In genomic region chr7:17497549-17498193, GRCh38 we compare ENCODE assay signal across 30 cellular contexts.
DNase-seq lines count a peak whose midpoint lies in the region; ATAC-seq, FAIRE-seq and TF ChIP-seq lines count a peak whose summit lies in the region.
"Had no signal": no experiment of that assay in that cellular context is flagged by ENCODE, and none has a peak within 500 bp of the region (broad histone marks: within the 10 kb centered on the region; RNA-seq: fewer than 3 reads in every experiment).

No MANE protein-coding gene starts in this region.

- H3K27ac ChIP-seq in liver (ENCODE audit: low read depth in 1 of 2, low read length in 2 of 2) (peak overlapping the region; percentile 57 to 63), HepG2 (ENCODE audit: extremely low read length, insufficient read depth, low read length) (no peak overlapping the region), iPS-20b (ENCODE audit: low read length) (no peak overlapping the region)
- H3K27ac ChIP-seq in CD4-positive, alpha-beta memory T cell (ENCODE audit: low read depth, low read length) = no peak overlapping the region
- H3K27ac ChIP-seq: colonic mucosa, gastroesophageal sphincter, upper lobe of right lung had no signal

- peaks cover 22% of the 10 kb centered on the region for H3K4me1 Mint-ChIP-seq in type B pancreatic cell (ENCODE audit: unreplicated experiment)
- H3K4me1 Mint-ChIP-seq in CD4-positive, alpha-beta memory T cell = no peaks in the 10 kb centered on the region
- H3K4me1 Mint-ChIP-seq: CD8-positive, alpha-beta memory T cell; natural killer cell; T-cell had no signal

- BruUV-seq in HepG2 (replicated peaks; lab: Mats Ljungman, UMichigan) = no TSS peak

- H3K4me1 ChIP-seq in liver (ENCODE audit: control insufficient read depth in 4 of 4, insufficient read depth in 4 of 4, low read length in 3 of 4) (peaks cover 2 to 12% (median 6%) of the 10 kb centered on the region in 4 donors), HepG2 (ENCODE audit: insufficient read depth, low read length) (peaks cover 22% of the 10 kb centered on the region), iPS-20b (ENCODE audit: insufficient read depth, low read length) (peaks cover 21% of the 10 kb centered on the region; the same call in 1 of the 2 replicates)
- no peaks in the 10 kb centered on the region for H3K4me1 ChIP-seq in CD4-positive, alpha-beta memory T cell (ENCODE audit: insufficient read depth, low read length)
- H3K4me1 ChIP-seq: colonic mucosa, gastroesophageal sphincter had no signal

- H3K27me3 ChIP-seq in liver (ENCODE audit: control insufficient read depth in 4 of 4, insufficient read depth in 4 of 4, low read length in 3 of 4) (no peaks in the 10 kb centered on the region), HepG2 (ENCODE audit: control insufficient read depth in 1 of 2, insufficient read depth in 2 of 2, low read length in 2 of 2) (no peaks in the 10 kb centered on the region; a peak in 1 of 5 replicates), iPS-20b (ENCODE audit: insufficient read depth, low read length) (no peaks in the 10 kb centered on the region)
- H3K27me3 ChIP-seq in CD4-positive, alpha-beta memory T cell (ENCODE audit: insufficient read depth, low read length) = no peaks in the 10 kb centered on the region
- H3K27me3 ChIP-seq: colonic mucosa, esophagus squamous epithelium, gastroesophageal sphincter, upper lobe of right lung had no signal

- peaks cover 5% of the 10 kb centered on the region for H3K27me3 Mint-ChIP-seq in type B pancreatic cell
- H3K27me3 Mint-ChIP-seq in CD4-positive, alpha-beta memory T cell = peaks cover 0 to 4% of the 10 kb centered on the region in 2 donors
- H3K27me3 Mint-ChIP-seq: B cell had no signal

- peaks cover 3% of the 10 kb centered on the region for H3K9me3 Mint-ChIP-seq in type B pancreatic cell
- peaks cover 0 to 2% (median 0%) of the 10 kb centered on the region in 8 donors for H3K9me3 Mint-ChIP-seq in CD4-positive, alpha-beta memory T cell
- H3K9me3 Mint-ChIP-seq: CD8-positive, alpha-beta memory T cell; effector memory CD8-positive, alpha-beta T cell; natural killer cell; stimulated activated effector memory CD8-positive, alpha-beta T cell treated with anti-CD3 and anti-CD28 coated beads, Interleukin-12 subunit alpha, Interleukin-12 subunit beta, amount 100 ng/mL, for 72 hours; T-cell had no signal

- no peak for FAIRE-seq in HepG2 (lab: Jason Lieb, UNC)

- H3K9ac ChIP-seq in liver (ENCODE audit: low read depth in 1 of 2, low read length in 2 of 2) (no peak overlapping the region), HepG2 (ENCODE audit: insufficient read depth, low read depth, low read length) (no peak overlapping the region), iPS-20b (ENCODE audit: low read depth, low read length) (no peak overlapping the region)

- no peak overlapping the region for H2AFZ ChIP-seq in HepG2 (ENCODE audit: low read length)

- TF ChIP-seq RAD21 in liver (IDR thresholded peaks at IDR 0.05) = no peak
- TF ChIP-seq RAD21 in HepG2 (CRISPR knock-in tag; IDR thresholded peaks at IDR 0.05) = no peak

- H3K36me3 Mint-ChIP-seq in type B pancreatic cell = no peaks in the 10 kb centered on the region
- no peaks in the 10 kb centered on the region for H3K36me3 Mint-ChIP-seq in CD4-positive, alpha-beta memory T cell
- H3K36me3 Mint-ChIP-seq: CD8-positive, alpha-beta memory T cell; natural killer cell; stimulated activated effector memory CD8-positive, alpha-beta T cell treated with anti-CD3 and anti-CD28 coated beads, Interleukin-12 subunit alpha, Interleukin-12 subunit beta, amount 100 ng/mL, for 72 hours; T-cell had no signal

- TF ChIP-seq CTCF in liver (IDR thresholded peaks at IDR 0.05; ENCODE audit: low read depth, low read length, missing input control) (no peak), HepG2 (CRISPR knock-in tag; IDR thresholded peaks at IDR 0.05) (no peak), type B pancreatic cell (conservative IDR thresholded peaks at IDR 0.05) (no peak)

- peak overlapping the region; percentile 83 for H3K27ac Mint-ChIP-seq in type B pancreatic cell
- H3K27ac Mint-ChIP-seq in CD4-positive, alpha-beta memory T cell = peak overlapping the region in 1 of 7 donors; percentile 75
- H3K27ac Mint-ChIP-seq: B cell; CD8-positive, alpha-beta memory T cell; effector memory CD8-positive, alpha-beta T cell; natural killer cell; stimulated activated effector memory CD8-positive, alpha-beta T cell treated with anti-CD3 and anti-CD28 coated beads, Interleukin-12 subunit alpha, Interleukin-12 subunit beta, amount 100 ng/mL, for 72 hours; T-cell had no signal

- H3K36me3 ChIP-seq in liver (ENCODE audit: control insufficient read depth in 4 of 4, insufficient read depth in 3 of 4, low read depth in 1 of 4, low read length in 3 of 4) = no peaks in the 10 kb centered on the region
- no peaks in the 10 kb centered on the region for H3K36me3 ChIP-seq in HepG2 (replicated peaks in 1 of 2; ENCODE audit: control insufficient read depth in 1 of 2, insufficient read depth in 2 of 2, low read length in 2 of 2)
- no peaks in the 10 kb centered on the region for H3K36me3 ChIP-seq in iPS-20b (ENCODE audit: insufficient read depth, low read depth, low read length)
- H3K36me3 ChIP-seq in CD4-positive, alpha-beta memory T cell (ENCODE audit: insufficient read depth, low read length) = no peaks in the 10 kb centered on the region
- H3K36me3 ChIP-seq: colonic mucosa, esophagus squamous epithelium, gastroesophageal sphincter, upper lobe of right lung had no signal

- in situ Hi-C loops in HepG2 (cut with HindIII; ENCODE audit: extremely low pct_ligation_motif_present, low pct_unique_long_range_greater_than_20kb) = no loop called here

- no peak overlapping the region for H3K4me2 ChIP-seq in HepG2 (ENCODE audit: low read depth, low read length)

- DNase-seq in HepG2 (ENCODE audit: low spot score) (no peak), astrocyte of the hippocampus (ENCODE audit: low read depth, low spot score) (peak; percentile 75), type B pancreatic cell (ENCODE audit: extremely low spot score, unreplicated experiment) (no peak), DMS153 treated with DMSO at 0.1 percent for 48 hours (lab: John Stamatoyannopoulos, UW; ENCODE audit: unreplicated experiment) (no peak)
- DNase-seq in stimulated activated CD4-positive, alpha-beta T cell treated with anti-CD3 and anti-CD28 coated beads, Interleukin-15, amount 100 ng/mL, for 24 hours = no peak
- DNase-seq in CD4-positive, alpha-beta memory T cell = no peak
- DNase-seq: activated CD4-positive, alpha-beta T cell treated with anti-CD3 and anti-CD28 coated beads, Interleukin-2, amount 50 U/mL, for 4 hours; activated naive CD4-positive, alpha-beta T cell treated with anti-CD3 and anti-CD28 coated beads, Interleukin-2, amount 50 U/mL, for 16 hours; amniotic stem cell; CD8-positive, alpha-beta memory T cell; colonic mucosa; DMS79; effector memory CD8-positive, alpha-beta T cell; esophagus squamous epithelium; GF-D8; islet precursor cell; Kasumi-1; natural killer cell; NCI-H187; NCI-H2171 treated with DMSO at 0.1 percent for 48 hours; NCI-H524; occipital lobe; stimulated activated CD4-positive, alpha-beta T cell treated with anti-CD3 and anti-CD28 coated beads, Interleukin-4, amount 100 ng/mL, for 1 hour; T-cell; upper lobe of right lung had no signal

- H3K9me3 ChIP-seq in liver (ENCODE audit: control insufficient read depth in 4 of 4, low read length in 3 of 4) (no peaks in the 10 kb centered on the region), HepG2 (ENCODE audit: low read length) (no peaks in the 10 kb centered on the region), iPS-20b (ENCODE audit: insufficient read depth, low read depth, low read length) (no peaks in the 10 kb centered on the region)
- H3K9me3 ChIP-seq in CD4-positive, alpha-beta memory T cell (ENCODE audit: control insufficient read depth in 1 of 2, low read length in 2 of 2) = no peaks in the 10 kb centered on the region
- H3K9me3 ChIP-seq: colonic mucosa, esophagus squamous epithelium, gastroesophageal sphincter, upper lobe of right lung had no signal

- TF ChIP-seq EP300 in HepG2 (IDR thresholded peaks at IDR 0.05; ENCODE audit: low read depth in 2 of 2, low read length in 2 of 2) (no peak), HepG2 (CRISPR knock-in tag; IDR thresholded peaks at IDR 0.05; ENCODE audit: borderline replicate concordance) (no peak)

- no peak overlapping the region for H3K4me3 ChIP-seq in liver (ENCODE audit: low read depth in 1 of 3, low read length in 3 of 3)
- H3K4me3 ChIP-seq in HepG2 (replicated peaks in 1 of 3; ENCODE audit: insufficient read depth in 1 of 3, low read depth in 2 of 3, low read length in 3 of 3) = no peak overlapping the region
- 0 out of 2 replicates have a peak overlapping the region, but pooled peaks have one; percentile 5 for H3K4me3 ChIP-seq in iPS-20b (ENCODE audit: low read length)
- H3K4me3 ChIP-seq in CD4-positive, alpha-beta memory T cell (ENCODE audit: low read length in 2 of 2) = no peak overlapping the region
- H3K4me3 ChIP-seq: colonic mucosa, esophagus squamous epithelium, gastroesophageal sphincter, upper lobe of right lung had no signal

- H3K79me2 ChIP-seq in HepG2 (ENCODE audit: insufficient read depth, low read length) = no peaks in the 10 kb centered on the region

- no peaks in the 10 kb centered on the region for H4K20me1 ChIP-seq in HepG2 (ENCODE audit: insufficient read depth, low read length)

- no peak for ATAC-seq in HepG2
- ATAC-seq: effector memory CD8-positive, alpha-beta T cell; gastroesophageal sphincter; natural killer cell; stimulated activated effector memory CD8-positive, alpha-beta T cell treated with anti-CD3 and anti-CD28 coated beads, Interleukin-12 subunit alpha, Interleukin-12 subunit beta, amount 100 ng/mL, for 72 hours; T-cell; upper lobe of right lung had no signal

- CTCF ChIA-PET in HepG2 (lab: Yijun Ruan, JAX; ENCODE audit: low intra/inter-chr PET ratio, low total read pairs) = no interaction called here
- CTCF ChIA-PET in CD4-positive, alpha-beta memory T cell (lab: Charles Lee; ENCODE audit: partially characterized antibody) = interaction anchor here (0.7 kb wide), 1 partner anchor 8 kb away, joined by 3 read pairs; no protein-coding TSS in a partner anchor

- POLR2A ChIA-PET in HepG2 (lab: Yijun Ruan, JAX) = no interaction called here
- POLR2A ChIA-PET in CD4-positive, alpha-beta memory T cell (lab: Charles Lee; ENCODE audit: partially characterized antibody) = no interaction called here

- no peak for TF ChIP-seq POLR2A in HepG2 (IDR thresholded peaks at IDR 0.05; ENCODE audit: insufficient read depth in 1 of 2, low read depth in 2 of 2, low read length in 2 of 2)

- peak overlapping the region; percentile 74 for H3K4me3 Mint-ChIP-seq in type B pancreatic cell
- H3K4me3 Mint-ChIP-seq in CD4-positive, alpha-beta memory T cell = no peak overlapping the region
- H3K4me3 Mint-ChIP-seq: B cell; CD8-positive, alpha-beta memory T cell; effector memory CD8-positive, alpha-beta T cell; natural killer cell; stimulated activated effector memory CD8-positive, alpha-beta T cell treated with anti-CD3 and anti-CD28 coated beads, Interleukin-12 subunit alpha, Interleukin-12 subunit beta, amount 100 ng/mL, for 72 hours; T-cell had no signal

- WGBS in liver = 68% methylated on average over 5 of the region's 5 CpGs
- 49% methylated on average over 5 of the region's 5 CpGs for WGBS in HepG2 (ENCODE audit: low lambda C conversion rate)

- intact Hi-C loops in HepG2 (cut with micrococcal nuclease; ENCODE audit: unreplicated experiment) = no loop called here
- intact Hi-C loops in CD4-positive, alpha-beta memory T cell (cut with micrococcal nuclease) = no loop called here

Comparison
In these comparisons a context has a peak if more than half of its experiments do, and no peak if none do; other contexts are left out.
1. H3K27ac ChIP-seq: peak in liver (2 of 2); none in HepG2 (single experiment), iPS-20b (single experiment) and CD4-positive, alpha-beta memory T cell (single experiment).